1 cellular context compared by ENCODE assay signal in genomic region chr1:201015551-201016091, GRCh38.
TF ChIP-seq lines count a peak whose summit lies in the region.

No MANE protein-coding gene starts in this region.

TF ChIP-seq in K562, 482 proteins besides CTCF, POLR2A, EP300 and RAD21 (continued from another document and continues in another):
- TF ChIP-seq MGA (IDR thresholded peaks at IDR 0.05) (no peak), MAFF (IDR thresholded peaks at IDR 0.05; ENCODE audit: low read length) (peak; percentile 22; the same call in 1 of the 2 replicates), NCOA1 (IDR thresholded peaks at IDR 0.05; ENCODE audit: low read depth) (peak; percentile 54; the same call in 1 of the 2 replicates), ZNF592 (IDR thresholded peaks at IDR 0.05) (peak; percentile 51), SAFB (IDR thresholded peaks at IDR 0.05; ENCODE audit: borderline replicate concordance, low read depth, low read length) (no peak), ZNF77 (CRISPR knock-in tag; IDR thresholded peaks at IDR 0.05) (no peak), MEIS2 (IDR thresholded peaks at IDR 0.05; ENCODE audit: partially characterized antibody) (peak; percentile 54), ZEB2 (IDR thresholded peaks at IDR 0.05) (0 out of 2 replicates have a peak, but pooled peaks have one; percentile 31), STAT6 (CRISPR knock-in tag; IDR thresholded peaks at IDR 0.05) (no peak), E2F4 (CRISPR knock-in tag; IDR thresholded peaks at IDR 0.05; ENCODE audit: low read depth) (no peak), ZMIZ1 (IDR thresholded peaks at IDR 0.05; ENCODE audit: low read depth in 2 of 2, low read length in 2 of 2) (no peak), NFYB (IDR thresholded peaks at IDR 0.05; ENCODE audit: extremely low read depth, insufficient read length) (no peak), ZNF518B (CRISPR knock-in tag; IDR thresholded peaks at IDR 0.05) (no peak), ZBTB34 (CRISPR knock-in tag; IDR thresholded peaks at IDR 0.05) (no peak), ZNF583 (CRISPR knock-in tag; IDR thresholded peaks at IDR 0.05) (no peak)
